Comparison of ENCODE assay signal across 1 cellular context in the genomic region with DNA sequence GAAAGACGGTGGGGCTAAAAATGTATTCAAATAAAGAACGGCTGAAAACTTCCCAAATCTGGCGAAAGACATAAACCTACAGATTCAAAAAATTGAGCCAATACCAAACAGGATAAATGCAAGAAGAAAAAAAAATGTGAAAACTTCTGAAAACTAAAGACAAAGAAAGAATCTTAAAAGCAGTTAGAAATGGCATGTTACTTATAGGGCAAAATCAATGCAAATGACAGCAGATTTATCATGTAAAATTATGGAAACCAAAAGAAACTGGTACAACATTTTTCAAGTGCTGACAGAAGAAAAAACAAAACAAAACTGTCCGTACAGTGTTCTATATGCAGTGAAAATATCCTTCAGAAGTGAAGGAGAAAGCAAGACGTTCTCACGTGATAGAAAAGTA.
TF ChIP-seq lines count a peak whose summit lies in the region.

No MANE protein-coding gene starts in this region.

TF ChIP-seq in HEK293, 187 proteins besides CTCF, POLR2A, EP300 and RAD21 (continued from another document):
- TF ChIP-seq TRIM28 (IDR thresholded peaks at IDR 0.05; ENCODE audit: borderline replicate concordance, low read length) (peak; percentile 96), ZNF549 (tag by site-specific recombination; IDR thresholded peaks at IDR 0.05) (peak; percentile 66), ZNF37A (tag by site-specific recombination; IDR thresholded peaks at IDR 0.05) (no peak)
TF ChIP-seq in HEK293: peak in this region for 6.
